Comparison of ENCODE assay signal across 8 cellular contexts in genomic region chr15:77870195-77871065, GRCh38.
DNase-seq lines count a peak whose midpoint lies in the region; ATAC-seq and TF ChIP-seq lines count a peak whose summit lies in the region.

No MANE protein-coding gene starts in this region.

- ATAC-seq in foreskin keratinocyte (peak; percentile 71), GM21515 (IDR thresholded peaks at IDR 0.05; ENCODE audit: unreplicated experiment) (no peak)

- peaks cover 3% of the 10 kb centered on the region for H3K27me3 ChIP-seq in foreskin keratinocyte

- H3K4me1 ChIP-seq in foreskin keratinocyte = no peaks in the 10 kb centered on the region

- H3K27ac ChIP-seq in foreskin keratinocyte = no peak overlapping the region

- DNase-seq in COLO668 (lab: John Stamatoyannopoulos, UW; ENCODE audit: unreplicated experiment) (peak; percentile 54), H4 (ENCODE audit: low spot score) (peak; percentile 44), NCI-H82 treated with DMSO at 0.1 percent for 48 hours (lab: John Stamatoyannopoulos, UW; ENCODE audit: unreplicated experiment) (peak; percentile 32), activated T-cell treated with anti-CD3 and anti-CD28 coated beads for 48 hours (ENCODE audit: low read depth) (peak; percentile 33), foreskin keratinocyte (peak in 1 of 2 donors; percentile 40), nucleus accumbens (lab: John Stamatoyannopoulos, UW) (peak in 32 of 56 donors; percentile 4 to 62 (median 20)), GF-D8 (lab: John Stamatoyannopoulos, UW) (no peak)

- peak; percentile 71 for TF ChIP-seq CTCF in foreskin keratinocyte (conservative IDR thresholded peaks at IDR 0.05)
